ENCODE assay signal across 9 cellular contexts in genomic region chr21:36989699-36990507, GRCh38. TPM values are rescaled to one million over a fixed set of nuclear protein-coding genes. Genes with fewer than 3 reads are reported as not detected.
DNase-seq lines count a peak whose midpoint lies in the region; ATAC-seq, FAIRE-seq and TF ChIP-seq lines count a peak whose summit lies in the region.
"Had no signal": no experiment of that assay in that cellular context is flagged by ENCODE, and none has a peak within 500 bp of the region (broad histone marks: within the 10 kb centered on the region; RNA-seq: fewer than 3 reads in every experiment).

No MANE protein-coding gene starts in this region.

- H2AFZ ChIP-seq in astrocyte (ENCODE audit: low read depth, low read length): peak overlapping the region; percentile 99

- no peak for FAIRE-seq in astrocyte (lab: Jason Lieb, UNC)
- FAIRE-seq: A204.1 had no signal

- H3K36me3 ChIP-seq in astrocyte (ENCODE audit: insufficient read depth, low read length): no peaks in the 10 kb centered on the region

- peak overlapping the region; percentile 64 for H3K4me3 ChIP-seq in astrocyte (ENCODE audit: insufficient read depth, low read depth, low read length)

- peaks cover 2% of the 10 kb centered on the region for H3K27me3 Mint-ChIP-seq in astrocyte (ENCODE audit: low read depth, unreplicated experiment)

- H3K9ac ChIP-seq in astrocyte (ENCODE audit: low read length): peak overlapping the region; percentile 79

- peaks cover 5% of the 10 kb centered on the region for H3K36me3 Mint-ChIP-seq in astrocyte (ENCODE audit: low read depth, unreplicated experiment)

- no peaks in the 10 kb centered on the region for H3K79me2 ChIP-seq in astrocyte (ENCODE audit: insufficient read depth, low read length)

- peak; percentile 39 for TF ChIP-seq CTCF in astrocyte (IDR thresholded peaks at IDR 0.05; ENCODE audit: insufficient read depth, low read depth, low read length)

- H3K27ac ChIP-seq in astrocyte (ENCODE audit: low read depth, low read length): peak overlapping the region; percentile 78

- H3K9me3 ChIP-seq in astrocyte (ENCODE audit: insufficient read depth, low read depth, low read length): no peaks in the 10 kb centered on the region

- no peaks in the 10 kb centered on the region for H3K4me1 ChIP-seq in astrocyte (ENCODE audit: insufficient read depth, low read length)

- ATAC-seq in HG02973 (IDR thresholded peaks at IDR 0.05; ENCODE audit: unreplicated experiment): peak; percentile 81

- H4K20me1 ChIP-seq in astrocyte (ENCODE audit: insufficient read depth, low read length): no peaks in the 10 kb centered on the region

- H3K4me1 Mint-ChIP-seq in astrocyte (ENCODE audit: low read depth, unreplicated experiment): peaks cover 5% of the 10 kb centered on the region

- peak overlapping the region; percentile 82 for H3K27ac Mint-ChIP-seq in astrocyte (ENCODE audit: unreplicated experiment)

- H3K9me3 Mint-ChIP-seq in astrocyte (ENCODE audit: unreplicated experiment): no peaks in the 10 kb centered on the region

- H3K4me2 ChIP-seq in astrocyte (ENCODE audit: low read length): peak overlapping the region; percentile 88

- peak; percentile 87 for DNase-seq in NK-92 treated with Interleukin-12 subunit alpha and Interleukin-12 subunit beta, amount 100 ng/mL, for 24 hours (lab: John Stamatoyannopoulos, UW)
- DNase-seq in NK-92 (lab: John Stamatoyannopoulos, UW; ENCODE audit: unreplicated experiment): no peak
- DNase-seq in NCI-H187 treated with DMSO at 0.1 percent for 48 hours (lab: John Stamatoyannopoulos, UW): peak; percentile 73
- DNase-seq in T-helper 22 cell (ENCODE audit: low read depth): peak; percentile 63
- DNase-seq in astrocyte (ENCODE audit: low read depth): peak; percentile 79
- DNase-seq in hepatic stellate cell (ENCODE audit: low spot score): peak; percentile 98
- peak; percentile 99 for DNase-seq in retina

- H3K4me3 Mint-ChIP-seq in astrocyte (ENCODE audit: unreplicated experiment): peak overlapping the region; percentile 78

- no peaks in the 10 kb centered on the region for H3K27me3 ChIP-seq in astrocyte (ENCODE audit: insufficient read depth, low read length)

RNA-seq across cellular contexts. Expression of gene RIPPLY3, which starts 16.6 kb away (rescaled TPM):
- total RNA-seq in astrocyte: not detected in 2 replicates

RNA-seq across cellular contexts. Expression of gene HLCS, which starts 23.4 kb away (rescaled TPM):
- total RNA-seq in astrocyte: 20.9 and 24.3 TPM in 2 replicates
